Comparison of ENCODE assay signal across 1 cellular context in genomic region chr6:474454-475185, GRCh38.
TF ChIP-seq lines count a peak whose summit lies in the region.

No MANE protein-coding gene starts in this region.

TF ChIP-seq in K562, 482 proteins besides CTCF, POLR2A, EP300 and RAD21 (continued from another document):
- TF ChIP-seq, protein P1, sequence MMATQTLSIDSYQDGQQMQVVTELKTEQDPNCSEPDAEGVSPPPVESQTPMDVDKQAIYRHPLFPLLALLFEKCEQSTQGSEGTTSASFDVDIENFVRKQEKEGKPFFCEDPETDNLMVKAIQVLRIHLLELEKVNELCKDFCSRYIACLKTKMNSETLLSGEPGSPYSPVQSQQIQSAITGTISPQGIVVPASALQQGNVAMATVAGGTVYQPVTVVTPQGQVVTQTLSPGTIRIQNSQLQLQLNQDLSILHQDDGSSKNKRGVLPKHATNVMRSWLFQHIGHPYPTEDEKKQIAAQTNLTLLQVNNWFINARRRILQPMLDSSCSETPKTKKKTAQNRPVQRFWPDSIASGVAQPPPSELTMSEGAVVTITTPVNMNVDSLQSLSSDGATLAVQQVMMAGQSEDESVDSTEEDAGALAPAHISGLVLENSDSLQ (IDR thresholded peaks at IDR 0.05): peak; percentile 85
- TF ChIP-seq, protein P2, sequence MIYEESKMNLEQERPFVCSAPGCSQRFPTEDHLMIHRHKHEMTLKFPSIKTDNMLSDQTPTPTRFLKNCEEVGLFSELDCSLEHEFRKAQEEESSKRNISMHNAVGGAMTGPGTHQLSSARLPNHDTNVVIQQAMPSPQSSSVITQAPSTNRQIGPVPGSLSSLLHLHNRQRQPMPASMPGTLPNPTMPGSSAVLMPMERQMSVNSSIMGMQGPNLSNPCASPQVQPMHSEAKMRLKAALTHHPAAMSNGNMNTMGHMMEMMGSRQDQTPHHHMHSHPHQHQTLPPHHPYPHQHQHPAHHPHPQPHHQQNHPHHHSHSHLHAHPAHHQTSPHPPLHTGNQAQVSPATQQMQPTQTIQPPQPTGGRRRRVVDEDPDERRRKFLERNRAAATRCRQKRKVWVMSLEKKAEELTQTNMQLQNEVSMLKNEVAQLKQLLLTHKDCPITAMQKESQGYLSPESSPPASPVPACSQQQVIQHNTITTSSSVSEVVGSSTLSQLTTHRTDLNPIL (CRISPR knock-in tag; IDR thresholded peaks at IDR 0.05): no peak
- no peak for TF ChIP-seq PHF8 (IDR thresholded peaks at IDR 0.05; ENCODE audit: borderline replicate concordance, low read length)
- TF ChIP-seq PBX2 (CRISPR knock-in tag; IDR thresholded peaks at IDR 0.05; ENCODE audit: low read depth): no peak
- TF ChIP-seq PBX2 (tag; conservative IDR thresholded peaks at IDR 0.05; ENCODE audit: low read depth): 0 out of 2 replicates have a peak, but pooled peaks have one; percentile 27
- TF ChIP-seq ETV1 (tag; conservative IDR thresholded peaks at IDR 0.05; ENCODE audit: low read depth): peak; percentile 45
